ENCODE assay signal across 28 cellular contexts in the genomic region with DNA sequence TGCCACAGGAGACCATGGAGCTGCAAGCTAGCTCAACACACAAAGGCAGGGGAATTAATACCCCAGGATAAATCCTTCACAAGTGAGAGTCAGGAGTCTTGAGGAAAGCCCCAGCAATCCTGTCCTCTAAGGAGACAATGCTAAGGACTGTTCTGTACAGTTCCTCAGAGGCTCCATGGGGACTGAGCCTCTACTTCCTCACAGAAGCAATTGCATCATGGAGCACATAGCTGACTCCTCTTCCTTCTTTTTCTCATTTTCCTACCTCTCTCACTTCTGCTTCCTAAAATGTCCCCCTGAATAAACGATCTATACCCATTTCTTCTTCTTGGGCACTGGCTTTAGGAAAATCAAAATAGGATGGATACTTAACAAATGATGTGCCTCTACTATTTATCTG. TPM values are rescaled to one million over a fixed set of nuclear protein-coding genes. Genes with fewer than 3 reads are reported as not detected.
"Had no signal": no experiment of that assay in that cellular context is flagged by ENCODE, and none has a peak within 500 bp of the region (broad histone marks: within the 10 kb centered on the region; RNA-seq: fewer than 3 reads in every experiment).

No MANE protein-coding gene starts in this region.

- H3K27me3 ChIP-seq: breast epithelium, sigmoid colon, vagina had no signal

- H3K36me3 ChIP-seq: breast epithelium, sigmoid colon, vagina had no signal

- FAIRE-seq: endothelial cell of umbilical vein, kidney, small intestine had no signal

- H3K27ac ChIP-seq: breast epithelium, parathyroid adenoma, psoas muscle, sigmoid colon, vagina had no signal

- ATAC-seq: activated CD8-positive, alpha-beta T cell treated with anti-CD3 and anti-CD28 coated beads for 36 hours; activated naive CD4-positive, alpha-beta T cell treated with anti-CD3 and anti-CD28 coated beads, Interleukin-2, amount 50 U/mL, for 72 hours; activated T-cell treated with anti-CD3 and anti-CD28 coated beads, Interleukin-2, amount 50 U/mL, for 4 hours; naive thymus-derived CD8-positive, alpha-beta T cell; psoas muscle; stimulated activated memory B cell treated with anti-CD40 and anti-IgM and Interleukin-4, amounts not matched to agents 10 μg/mL and 1 μg/mL and 100 μg/mL, for 72 hours; stimulated activated naive CD8-positive, alpha-beta T cell treated with anti-CD3 and anti-CD28 coated beads, Interleukin-15, amount 100 ng/mL, for 72 hours had no signal

- H3K9me3 ChIP-seq: breast epithelium, psoas muscle, sigmoid colon, vagina had no signal

- H3K4me3 ChIP-seq: breast epithelium, psoas muscle, sigmoid colon, vagina had no signal

- H3K4me1 ChIP-seq: breast epithelium, parathyroid adenoma, psoas muscle, sigmoid colon, vagina had no signal

- DNase-seq: activated B cell treated with CpG ODN at 0.5 μM for 24 hours; activated CD4-positive, alpha-beta T cell treated with anti-CD3 and anti-CD28 coated beads, Interleukin-2, amount 50 U/mL, for 1 hour; activated CD8-positive, alpha-beta T cell treated with anti-CD3 and anti-CD28 coated beads for 36 hours; activated T-cell treated with anti-CD3 and anti-CD28 coated beads, Interleukin-2, amount 50 U/mL, for 4 hours; central memory CD4-positive, alpha-beta T cell; head of caudate nucleus; hypothalamus; immature natural killer cell; kidney; left colon; mesenchymal stem cell; naive thymus-derived CD8-positive, alpha-beta T cell; nucleus accumbens; psoas muscle; sigmoid colon; small intestine; stimulated activated CD4-positive, alpha-beta T cell treated with anti-CD3 and anti-CD28 coated beads, Interleukin-4, amount 100 ng/mL, for 24 hours; stimulated activated naive CD8-positive, alpha-beta T cell treated with anti-CD3 and anti-CD28 coated beads, Interleukin-15, amount 100 ng/mL, for 72 hours; substantia nigra; T1000 had no signal

RNA-seq across cellular contexts. Expression of gene CHRM3, which starts 19.0 kb away (rescaled TPM):
- total RNA-seq: activated B cell treated with CpG ODN at 0.5 μM for 24 hours; activated T-helper 2 cell treated with anti-CD3 and anti-CD28 coated beads, Interferon-gamma antibody, Interleukin-2, Interleukin-4, amounts not matched to agents 10 μg/mL and 5 μg/mL and 100 μg/mL, durations not matched to agents 14 hours and 24 hours and 36 hours; endothelial cell of umbilical vein; fibroblast of villous mesenchyme had no signal
- polyA plus RNA-seq: endothelial cell of umbilical vein, immature natural killer cell had no signal
